In the genomic region with DNA sequence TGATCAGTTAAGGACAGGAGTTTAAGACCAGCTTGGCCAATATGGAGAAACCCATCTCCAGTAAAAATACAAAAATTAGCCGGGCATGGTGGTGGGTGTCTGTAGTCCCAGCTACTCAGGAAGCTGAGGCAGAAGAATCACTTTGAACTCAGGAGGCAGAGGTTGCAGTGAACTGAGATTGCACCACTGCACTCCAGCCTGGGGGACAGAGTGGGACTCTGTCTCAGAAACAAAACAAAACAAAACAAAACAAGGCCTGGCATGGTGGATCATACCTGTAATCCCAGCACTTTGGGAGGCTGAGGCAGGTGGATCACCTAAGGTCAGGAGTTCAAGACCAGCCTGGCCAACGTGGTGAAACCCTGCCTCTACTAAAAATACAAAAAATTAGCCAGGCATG, we compare ENCODE assay signal across 10 cellular contexts. TPM values are rescaled to one million over a fixed set of nuclear protein-coding genes. Genes with fewer than 3 reads are reported as not detected.
DNase-seq lines count a peak whose midpoint lies in the region; ATAC-seq and TF ChIP-seq lines count a peak whose summit lies in the region.
"Not testable (repeated sequence)": the region's sequence is repeated elsewhere in the genome, so short reads cannot be mapped to it uniquely, and the experiment has no call there.
"Had no signal": no experiment of that assay in that cellular context is flagged by ENCODE, and none has a peak within 500 bp of the region (broad histone marks: within the 10 kb centered on the region; RNA-seq: fewer than 3 reads in every experiment).

No MANE protein-coding gene starts in this region.

- ATAC-seq in CD8-positive, alpha-beta T cell: peak; percentile 16
- peak in 2 of 4 experiments; percentile 17 to 34 for ATAC-seq in T-cell (replicated peaks in 1 of 4)
- peak; percentile 23 for ATAC-seq in naive thymus-derived CD4-positive, alpha-beta T cell

- H3K36me3 ChIP-seq in CD8-positive, alpha-beta T cell (ENCODE audit: insufficient read depth, low read length); left ventricle myocardium inferior; naive thymus-derived CD4-positive, alpha-beta T cell (ENCODE audit: control insufficient read depth in 2 of 3, insufficient read depth in 3 of 3, low read length in 3 of 3); suprapubic skin: not testable (repeated sequence)

- DNase-seq in CD8-positive, alpha-beta T cell; activated naive CD4-positive, alpha-beta T cell treated with anti-CD3 and anti-CD28 coated beads for 36 hours; left ventricle myocardium inferior; suprapubic skin (ENCODE audit: low spot score in 2 of 2): not testable (repeated sequence)
- peak in 5 of 34 experiments; percentile 16 to 52 (median 17) for DNase-seq in T-cell
- DNase-seq in central memory CD4-positive, alpha-beta T cell: peak; percentile 12
- peak in 2 of 9 donors; percentile 40 to 43 for DNase-seq in naive thymus-derived CD4-positive, alpha-beta T cell

- TF ChIP-seq CTCF in CD8-positive, alpha-beta T cell (IDR thresholded peaks at IDR 0.05); left ventricle myocardium inferior (IDR thresholded peaks at IDR 0.05; ENCODE audit: borderline replicate concordance); suprapubic skin (IDR thresholded peaks at IDR 0.05): not testable (repeated sequence)

- H3K4me1 Mint-ChIP-seq in CD8-positive, alpha-beta T cell (ENCODE audit: low read depth): peaks cover 42% of the 10 kb centered on the region
- peaks cover 36 to 54% (median 41%) of the 10 kb centered on the region in 3 donors for H3K4me1 Mint-ChIP-seq in T-cell
- peaks cover 49% of the 10 kb centered on the region for H3K4me1 Mint-ChIP-seq in activated naive CD4-positive, alpha-beta T cell treated with anti-CD3 and anti-CD28 coated beads for 36 hours (ENCODE audit: low read depth)
- H3K4me1 Mint-ChIP-seq in naive thymus-derived CD4-positive, alpha-beta T cell: peaks cover 22 to 58% (median 47%) of the 10 kb centered on the region in 7 donors

- not testable (repeated sequence) for H3K9me3 Mint-ChIP-seq in CD8-positive, alpha-beta T cell; T-cell; activated naive CD4-positive, alpha-beta T cell treated with anti-CD3 and anti-CD28 coated beads for 36 hours; naive thymus-derived CD4-positive, alpha-beta T cell

- not testable (repeated sequence) for TF ChIP-seq POLR2A in suprapubic skin (IDR thresholded peaks at IDR 0.05)

- not testable (repeated sequence) for TF ChIP-seq EP300 in suprapubic skin (IDR thresholded peaks at IDR 0.05)

- CTCF ChIA-PET in CD8-positive, alpha-beta T cell (lab: Charles Lee): interaction anchor here (0.9 to 1.5 kb wide), 6 partner anchors 11 to 150 kb away, joined by 3 to 4 read pairs (median 3); no protein-coding TSS in a partner anchor
- CTCF ChIA-PET in T-cell (lab: Charles Lee): not testable (repeated sequence)
- CTCF ChIA-PET in activated naive CD4-positive, alpha-beta T cell treated with anti-CD3 and anti-CD28 coated beads for 36 hours (lab: Charles Lee): interaction anchor here (1.8 kb wide), 1 partner anchor 150 kb away, joined by 4 read pairs; no protein-coding TSS in a partner anchor
- CTCF ChIA-PET in naive thymus-derived CD4-positive, alpha-beta T cell (lab: Charles Lee): interaction anchor here (0.6 to 1.7 kb wide), 4 partner anchors 29 to 267 kb away, joined by 3 to 4 read pairs (median 3); no protein-coding TSS in a partner anchor

- 75% methylated on average over 2 of the region's 2 CpGs for WGBS in suprapubic skin

- H3K36me3 Mint-ChIP-seq in CD8-positive, alpha-beta T cell; T-cell; activated naive CD4-positive, alpha-beta T cell treated with anti-CD3 and anti-CD28 coated beads for 36 hours (ENCODE audit: low read depth); naive thymus-derived CD4-positive, alpha-beta T cell: not testable (repeated sequence)

- peak overlapping the region; percentile 27 for H3K4me3 Mint-ChIP-seq in CD8-positive, alpha-beta T cell
- peak overlapping the region; percentile 9 to 54 (median 10) for H3K4me3 Mint-ChIP-seq in T-cell
- H3K4me3 Mint-ChIP-seq in activated naive CD4-positive, alpha-beta T cell treated with anti-CD3 and anti-CD28 coated beads for 36 hours: not testable (repeated sequence)
- H3K4me3 Mint-ChIP-seq in naive thymus-derived CD4-positive, alpha-beta T cell: peak overlapping the region; percentile 23 to 81 (median 74)

- H3K4me3 ChIP-seq in CD8-positive, alpha-beta T cell (ENCODE audit: low read depth, low read length): peak overlapping the region; percentile 17
- not testable (repeated sequence) for H3K4me3 ChIP-seq in left ventricle myocardium inferior, suprapubic skin
- H3K4me3 ChIP-seq in naive thymus-derived CD4-positive, alpha-beta T cell (ENCODE audit: low read length): peak overlapping the region; percentile 34

- peak overlapping the region; percentile 91 for H3K27ac Mint-ChIP-seq in CD8-positive, alpha-beta T cell
- H3K27ac Mint-ChIP-seq in T-cell: peak overlapping the region; percentile 86 to 97
- H3K27ac Mint-ChIP-seq in activated naive CD4-positive, alpha-beta T cell treated with anti-CD3 and anti-CD28 coated beads for 36 hours: peak overlapping the region; percentile 46
- H3K27ac Mint-ChIP-seq in naive thymus-derived CD4-positive, alpha-beta T cell: peak overlapping the region; percentile 36 to 99 (median 97)

- not testable (repeated sequence) for H3K9me3 ChIP-seq in CD8-positive, alpha-beta T cell (ENCODE audit: low read length); left ventricle myocardium inferior (replicated peaks); naive thymus-derived CD4-positive, alpha-beta T cell (ENCODE audit: control insufficient read depth in 2 of 3, low read length in 3 of 3); suprapubic skin

- peaks cover 53% of the 10 kb centered on the region for H3K4me1 ChIP-seq in CD8-positive, alpha-beta T cell (ENCODE audit: insufficient read depth, low read length)
- H3K4me1 ChIP-seq in left ventricle myocardium inferior (peaks cover 44% of the 10 kb centered on the region), suprapubic skin (peaks cover 58% of the 10 kb centered on the region)
- peaks cover 14 to 50% of the 10 kb centered on the region in 2 donors for H3K4me1 ChIP-seq in naive thymus-derived CD4-positive, alpha-beta T cell (ENCODE audit: control insufficient read depth in 2 of 2, insufficient read depth in 2 of 2, low read length in 2 of 2)

- not testable (repeated sequence) for H3K27me3 ChIP-seq in CD8-positive, alpha-beta T cell (ENCODE audit: insufficient read depth, low read length); left ventricle myocardium inferior (ENCODE audit: low read depth); naive thymus-derived CD4-positive, alpha-beta T cell (ENCODE audit: control insufficient read depth in 2 of 2, insufficient read depth in 2 of 2, low read length in 2 of 2); suprapubic skin

- not testable (repeated sequence) for H3K27me3 Mint-ChIP-seq in CD8-positive, alpha-beta T cell (ENCODE audit: low read depth); T-cell; activated naive CD4-positive, alpha-beta T cell treated with anti-CD3 and anti-CD28 coated beads for 36 hours (ENCODE audit: low read depth); naive thymus-derived CD4-positive, alpha-beta T cell

- POLR2A ChIA-PET in CD8-positive, alpha-beta T cell (lab: Charles Lee): interaction anchor here (0.6 to 1.3 kb wide), 4 partner anchors 19 to 406 kb away, joined by 3 to 4 read pairs (median 3); no protein-coding TSS in a partner anchor
- POLR2A ChIA-PET in T-cell (lab: Charles Lee): not testable (repeated sequence)
- POLR2A ChIA-PET in naive thymus-derived CD4-positive, alpha-beta T cell (lab: Charles Lee): interaction anchor here (0.6 to 5.4 kb wide), 9 partner anchors 9 to 198 kb away, joined by 3 to 36 read pairs (median 6); partner anchors contain the start of genes ARL2BP and PLLP

- peak overlapping the region; percentile 68 for H3K27ac ChIP-seq in CD8-positive, alpha-beta T cell (ENCODE audit: low read depth, low read length)
- H3K27ac ChIP-seq in left ventricle myocardium inferior (replicated peaks) (peak overlapping the region; percentile 90), suprapubic skin (peak overlapping the region; percentile 85)
- H3K27ac ChIP-seq in naive thymus-derived CD4-positive, alpha-beta T cell (ENCODE audit: low read depth, low read length): peak overlapping the region; percentile 74

- intact Hi-C loops in CD8-positive, alpha-beta T cell (cut with DNase I, micrococcal nuclease): loop anchor here (1.0 to 2.0 kb wide), 4 partner anchors 17 to 33 kb away; partner anchors contain the start of genes ARL2BP (in 2 of the 2) and PLLP (in 1 of the 2)
- intact Hi-C loops in activated naive CD4-positive, alpha-beta T cell treated with anti-CD3 and anti-CD28 coated beads for 36 hours (cut with micrococcal nuclease); left ventricle myocardium inferior (cut with micrococcal nuclease): not testable (repeated sequence)
- intact Hi-C loops in naive thymus-derived CD4-positive, alpha-beta T cell (cut with micrococcal nuclease): loop anchor here in 1 of 2 donors (1.0 to 2.0 kb wide), 4 partner anchors 10 to 33 kb away; partner anchors contain the start of genes ARL2BP and PLLP

RNA-seq across cellular contexts. Expression of gene PLLP, which starts 17.1 kb away (rescaled TPM):
- total RNA-seq in CD8-positive, alpha-beta T cell: 1 to 10 TPM in 1 of 2 experiments, under 1 TPM in 1; 0.47 to 1.1 TPM
- total RNA-seq in T-cell: 1 to 10 TPM; 1.4 to 4.3 (median 3.3) TPM
- total RNA-seq in activated naive CD4-positive, alpha-beta T cell treated with anti-CD3 and anti-CD28 coated beads for 36 hours: under 1 TPM; 0.25 to 0.41 TPM
- 5.2 TPM for total RNA-seq in left ventricle myocardium inferior
- 1 to 10 TPM in 4 of 5 experiments, under 1 TPM in 1; 0.36 to 8.4 (median 3.3) TPM for total RNA-seq in naive thymus-derived CD4-positive, alpha-beta T cell
- 10 to 100 TPM; 10.0 to 26.0 TPM for polyA plus RNA-seq in naive thymus-derived CD4-positive, alpha-beta T cell
- total RNA-seq in suprapubic skin: 100 to 1,000 TPM in 3 of 4 donors, 10 to 100 TPM in 1; 34.7 to 215 (median 205) TPM
- total RNA-seq: fibroblast of lung, HFFc6, LHCN-M2 had no signal

RNA-seq across cellular contexts. Expression of gene ARL2BP, which starts 22.3 kb away (rescaled TPM):
- 10 to 100 TPM; 32.8 to 35.2 TPM for total RNA-seq in CD8-positive, alpha-beta T cell
- total RNA-seq in T-cell (10 to 100 TPM; 34.6 to 62.2 (median 48.4) TPM), left ventricle myocardium inferior (57.8 TPM), suprapubic skin (10 to 100 TPM; 27.8 to 66.2 (median 51.0) TPM)
- 10 to 100 TPM; 11.0 to 11.2 TPM for total RNA-seq in activated naive CD4-positive, alpha-beta T cell treated with anti-CD3 and anti-CD28 coated beads for 36 hours
- total RNA-seq in naive thymus-derived CD4-positive, alpha-beta T cell: 10 to 100 TPM; 32.6 to 57.7 (median 37.9) TPM
- 100 to 1,000 TPM; 146 to 166 TPM for polyA plus RNA-seq in naive thymus-derived CD4-positive, alpha-beta T cell

Comparison
In these comparisons a context has a peak if more than half of its experiments do, and no peak if none do; other contexts are left out.
1. H3K27ac Mint-ChIP-seq: peak in every context shown above with its lines; median percentile 97 in naive thymus-derived CD4-positive, alpha-beta T cell; 92 in T-cell; 91 in CD8-positive, alpha-beta T cell; 46 in activated naive CD4-positive, alpha-beta T cell treated with anti-CD3 and anti-CD28 coated beads for 36 hours.